8 cellular contexts compared by ENCODE assay signal in genomic region chr1:6612641-6613360, GRCh38. TPM values are rescaled to one million over a fixed set of nuclear protein-coding genes. Genes with fewer than 3 reads are reported as not detected.
DNase-seq lines count a peak whose midpoint lies in the region; ATAC-seq and TF ChIP-seq lines count a peak whose summit lies in the region.

No MANE protein-coding gene starts in this region.

- H3K4me3 Mint-ChIP-seq in activated CD4-positive, alpha-beta T cell treated with anti-CD3 and anti-CD28 coated beads for 36 hours: peak overlapping the region; percentile 80
- peak overlapping the region; percentile 85 for H3K4me3 Mint-ChIP-seq in activated CD8-positive, alpha-beta T cell treated with anti-CD3 and anti-CD28 coated beads for 36 hours

- H3K9me3 Mint-ChIP-seq in activated CD4-positive, alpha-beta T cell treated with anti-CD3 and anti-CD28 coated beads for 36 hours (ENCODE audit: low read depth): no peaks in the 10 kb centered on the region
- H3K9me3 Mint-ChIP-seq in activated CD8-positive, alpha-beta T cell treated with anti-CD3 and anti-CD28 coated beads for 36 hours: no peaks in the 10 kb centered on the region

- peak overlapping the region; percentile 88 for H3K4me2 ChIP-seq in parathyroid adenoma (ENCODE audit: low read length)

- H3K27me3 Mint-ChIP-seq in activated CD4-positive, alpha-beta T cell treated with anti-CD3 and anti-CD28 coated beads for 36 hours: no peaks in the 10 kb centered on the region
- H3K27me3 Mint-ChIP-seq in activated CD8-positive, alpha-beta T cell treated with anti-CD3 and anti-CD28 coated beads for 36 hours: no peaks in the 10 kb centered on the region

- H3K27ac ChIP-seq in KOPT-K1 (ENCODE audit: low read depth, low read length, poor library complexity, severe bottlenecking): peak overlapping the region; percentile 78
- peak overlapping the region; percentile 79 for H3K27ac ChIP-seq in parathyroid adenoma

- DNase-seq in activated CD4-positive, alpha-beta T cell treated with anti-CD3 and anti-CD28 coated beads for 36 hours: no peak
- no peak for DNase-seq in activated CD4-positive, alpha-beta T cell treated with anti-CD3 and anti-CD28 coated beads, Interleukin-2, amount 50 U/mL, for 1 hour
- peak; percentile 47 for DNase-seq in activated CD8-positive, alpha-beta T cell treated with anti-CD3 and anti-CD28 coated beads for 36 hours
- peak; percentile 67 for DNase-seq in Right ventricle myocardium superior
- DNase-seq in NCI-H1048 (lab: John Stamatoyannopoulos, UW): no peak

- H3K79me2 ChIP-seq in parathyroid adenoma: no peaks in the 10 kb centered on the region

- no peaks in the 10 kb centered on the region for H3K9me3 ChIP-seq in KOPT-K1 (ENCODE audit: insufficient read depth, low read length, poor library complexity, severe bottlenecking)
- no peaks in the 10 kb centered on the region for H3K9me3 ChIP-seq in parathyroid adenoma (ENCODE audit: control insufficient read depth, low read length)

- CTCF ChIA-PET in activated CD4-positive, alpha-beta T cell treated with anti-CD3 and anti-CD28 coated beads for 36 hours (lab: Charles Lee): interaction anchor here (1.7 kb wide), 1 partner anchor 9 kb away, joined by 11 read pairs; no protein-coding TSS in a partner anchor
- CTCF ChIA-PET in activated CD8-positive, alpha-beta T cell treated with anti-CD3 and anti-CD28 coated beads for 36 hours (lab: Charles Lee): interaction anchor here (0.9 to 1.1 kb wide), 2 partner anchors 9 to 34 kb away, joined by 3 to 5 read pairs; no protein-coding TSS in a partner anchor

- H3K4me3 ChIP-seq in parathyroid adenoma (ENCODE audit: low read depth, low read length): peak overlapping the region; percentile 90

- peaks cover 14% of the 10 kb centered on the region for H3K36me3 ChIP-seq in KOPT-K1 (ENCODE audit: insufficient read depth, low read length)
- no peaks in the 10 kb centered on the region for H3K36me3 ChIP-seq in parathyroid adenoma (ENCODE audit: control insufficient read depth, insufficient read depth, low read length)

- no peak for TF ChIP-seq CTCF in activated CD8-positive, alpha-beta T cell treated with anti-CD3 and anti-CD28 coated beads for 36 hours (IDR thresholded peaks at IDR 0.05)
- no peak for TF ChIP-seq CTCF in parathyroid adenoma (IDR thresholded peaks at IDR 0.05)

- peak overlapping the region; percentile 86 for H2AFZ ChIP-seq in parathyroid adenoma

- H3K9ac ChIP-seq in parathyroid adenoma: no peak overlapping the region

- peak overlapping the region; percentile 87 for H3K27ac Mint-ChIP-seq in activated CD4-positive, alpha-beta T cell treated with anti-CD3 and anti-CD28 coated beads for 36 hours
- peak overlapping the region; percentile 83 for H3K27ac Mint-ChIP-seq in activated CD8-positive, alpha-beta T cell treated with anti-CD3 and anti-CD28 coated beads for 36 hours

- ATAC-seq in activated CD4-positive, alpha-beta T cell treated with anti-CD3 and anti-CD28 coated beads for 36 hours: peak; percentile 40
- ATAC-seq in GM21619 (IDR thresholded peaks at IDR 0.05; ENCODE audit: unreplicated experiment) (peak; percentile 34), Right ventricle myocardium superior (ENCODE audit: poor library complexity) (peak; percentile 74)
- peak; percentile 33 for ATAC-seq in activated CD8-positive, alpha-beta T cell treated with anti-CD3 and anti-CD28 coated beads for 36 hours

- H3K4me1 ChIP-seq in parathyroid adenoma: no peaks in the 10 kb centered on the region

- no peaks in the 10 kb centered on the region for H3K27me3 ChIP-seq in parathyroid adenoma (ENCODE audit: control insufficient read depth, insufficient read depth, low read length)

- POLR2A ChIA-PET in activated CD4-positive, alpha-beta T cell treated with anti-CD3 and anti-CD28 coated beads for 36 hours (lab: Charles Lee): interaction anchor here (0.8 to 1.2 kb wide), 4 partner anchors 9 to 12 kb away, joined by 3 to 6 read pairs (median 4); partner anchors contain the start of gene KLHL21
- POLR2A ChIA-PET in activated CD8-positive, alpha-beta T cell treated with anti-CD3 and anti-CD28 coated beads for 36 hours (lab: Charles Lee): interaction anchor here (1.0 to 3.4 kb wide), 5 partner anchors 11 to 219 kb away, joined by 3 to 46 read pairs (median 5); partner anchors contain the start of genes ACOT7, KLHL21, NOL9 and TAS1R1

- intact Hi-C loops in activated CD4-positive, alpha-beta T cell treated with anti-CD3 and anti-CD28 coated beads for 36 hours (cut with DNase I, micrococcal nuclease): loop anchor here (1.0 kb wide), 9 partner anchors 10 to 414 kb away; partner anchors contain the start of genes CAMTA1 (in 1 of the 2), DNAJC11 (in 1 of the 2), NOL9 (in 1 of the 2) and RPL22 (in 1 of the 2)
- intact Hi-C loops in activated CD8-positive, alpha-beta T cell treated with anti-CD3 and anti-CD28 coated beads for 36 hours (cut with micrococcal nuclease): loop anchor here (1.0 kb wide), 1 partner anchor 10 kb away; no protein-coding TSS in a partner anchor
- intact Hi-C loops in Right ventricle myocardium superior (cut with DNase I): no loop called here

- H3K4me1 Mint-ChIP-seq in activated CD4-positive, alpha-beta T cell treated with anti-CD3 and anti-CD28 coated beads for 36 hours: peaks cover 20% of the 10 kb centered on the region
- peaks cover 14% of the 10 kb centered on the region for H3K4me1 Mint-ChIP-seq in activated CD8-positive, alpha-beta T cell treated with anti-CD3 and anti-CD28 coated beads for 36 hours (ENCODE audit: low read depth)

- H3K36me3 Mint-ChIP-seq in activated CD4-positive, alpha-beta T cell treated with anti-CD3 and anti-CD28 coated beads for 36 hours (ENCODE audit: low read depth): peaks cover 5% of the 10 kb centered on the region
- peaks cover 5% of the 10 kb centered on the region for H3K36me3 Mint-ChIP-seq in activated CD8-positive, alpha-beta T cell treated with anti-CD3 and anti-CD28 coated beads for 36 hours (ENCODE audit: low read depth)

RNA-seq across cellular contexts. Expression of gene PHF13, which starts 0.7 kb away (rescaled TPM):
- 10 to 100 TPM; 13.2 to 13.6 TPM for total RNA-seq in activated CD4-positive, alpha-beta T cell treated with anti-CD3 and anti-CD28 coated beads for 36 hours
- 10 to 100 TPM; 12.5 to 14.8 TPM for total RNA-seq in activated CD8-positive, alpha-beta T cell treated with anti-CD3 and anti-CD28 coated beads for 36 hours
- 8.6 TPM for total RNA-seq in Right ventricle myocardium superior

RNA-seq across cellular contexts. Expression of gene KLHL21, which starts 10.1 kb away (rescaled TPM):
- total RNA-seq in activated CD4-positive, alpha-beta T cell treated with anti-CD3 and anti-CD28 coated beads for 36 hours: 10 to 100 TPM; 12.4 to 15.7 TPM
- 10 to 100 TPM; 17.9 to 18.1 TPM for total RNA-seq in activated CD8-positive, alpha-beta T cell treated with anti-CD3 and anti-CD28 coated beads for 36 hours
- total RNA-seq in Right ventricle myocardium superior: 111 TPM

RNA-seq across cellular contexts. Expression of gene THAP3, which starts 11.9 kb away (rescaled TPM):
- total RNA-seq in activated CD4-positive, alpha-beta T cell treated with anti-CD3 and anti-CD28 coated beads for 36 hours: 10 to 100 TPM; 19.4 to 22.1 TPM
- 10 to 100 TPM; 19.0 to 24.5 TPM for total RNA-seq in activated CD8-positive, alpha-beta T cell treated with anti-CD3 and anti-CD28 coated beads for 36 hours
- 11.5 TPM for total RNA-seq in Right ventricle myocardium superior

RNA-seq across cellular contexts. Expression of gene ZBTB48, which starts 33.0 kb away (rescaled TPM):
- 10 to 100 TPM; 23.2 to 26.0 TPM for total RNA-seq in activated CD4-positive, alpha-beta T cell treated with anti-CD3 and anti-CD28 coated beads for 36 hours
- 10 to 100 TPM; 22.4 to 32.1 TPM for total RNA-seq in activated CD8-positive, alpha-beta T cell treated with anti-CD3 and anti-CD28 coated beads for 36 hours
- 11.7 TPM for total RNA-seq in Right ventricle myocardium superior

RNA-seq across cellular contexts. Expression of gene TAS1R1, which starts 57.7 kb away (rescaled TPM):
- under 1 TPM in 1 of 2 experiments, not detected in 1; 0.07 TPM for total RNA-seq in activated CD4-positive, alpha-beta T cell treated with anti-CD3 and anti-CD28 coated beads for 36 hours
- total RNA-seq in activated CD8-positive, alpha-beta T cell treated with anti-CD3 and anti-CD28 coated beads for 36 hours: not detected
- total RNA-seq in Right ventricle myocardium superior: not detected

Comparison
In these comparisons a context has a peak if more than half of its experiments do, and no peak if none do; other contexts are left out.
1. DNase-seq: peak in activated CD8-positive, alpha-beta T cell treated with anti-CD3 and anti-CD28 coated beads for 36 hours (single experiment) and Right ventricle myocardium superior (single experiment); none in activated CD4-positive, alpha-beta T cell treated with anti-CD3 and anti-CD28 coated beads for 36 hours (single experiment), activated CD4-positive, alpha-beta T cell treated with anti-CD3 and anti-CD28 coated beads, Interleukin-2, amount 50 U/mL, for 1 hour (single experiment) and NCI-H1048 (single experiment).
2. Peak in every context shown above with its lines, with median percentiles within 50 percentile points of each other: ATAC-seq.